Comparison of ENCODE assay signal across 10 cellular contexts in the genomic region with DNA sequence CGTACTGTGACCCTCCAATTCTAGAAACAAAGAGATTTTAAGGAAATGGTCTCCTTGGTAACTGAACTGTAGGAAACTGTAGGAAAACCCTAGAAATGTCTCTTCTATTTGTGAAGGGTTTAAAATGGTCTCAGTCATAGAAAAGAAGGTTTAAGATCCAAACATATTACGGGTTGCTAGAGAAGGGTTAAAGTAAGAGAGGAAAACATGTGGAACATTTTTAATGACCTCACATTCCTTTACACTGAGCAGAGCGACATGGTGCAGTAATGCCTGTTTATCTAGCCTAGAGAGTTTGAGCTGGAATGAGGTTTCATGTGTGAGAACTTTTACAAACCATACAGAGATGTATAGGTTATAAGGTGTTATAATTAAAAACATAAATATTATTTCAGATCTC. TPM values are rescaled to one million over a fixed set of nuclear protein-coding genes. Genes with fewer than 3 reads are reported as not detected.
DNase-seq lines count a peak whose midpoint lies in the region; ATAC-seq and TF ChIP-seq lines count a peak whose summit lies in the region.
"Had no signal": no experiment of that assay in that cellular context is flagged by ENCODE, and none has a peak within 500 bp of the region (broad histone marks: within the 10 kb centered on the region; RNA-seq: fewer than 3 reads in every experiment).

No MANE protein-coding gene starts in this region.

- no peak for DNase-seq in H9
- DNase-seq in left kidney (ENCODE audit: low read depth, low spot score), result peak; percentile 81
- DNase-seq in transverse colon, result no peak
- no peak for DNase-seq in stomach
- no peak for DNase-seq in activated naive CD8-positive, alpha-beta T cell treated with anti-CD3 and anti-CD28 coated beads, Interleukin-2, amount 50 U/mL, for 24 hours
- DNase-seq in activated CD4-positive, alpha-beta T cell treated with anti-CD3 and anti-CD28 coated beads for 36 hours, result no peak
- DNase-seq: activated B cell treated with CpG ODN at 0.5 μM for 24 hours; activated effector memory CD4-positive, alpha-beta T cell treated with Interleukin-2 at 50 U/mL for 16 hours; left colon had no signal

- POLR2A ChIA-PET in activated CD4-positive, alpha-beta T cell treated with anti-CD3 and anti-CD28 coated beads for 36 hours (lab: Charles Lee), result no interaction called here

- H4K91ac ChIP-seq in H9 (ENCODE audit: insufficient read length, low read depth, low read length), result no peak overlapping the region

- no peaks in the 10 kb centered on the region for H3K79me2 ChIP-seq in H9 (ENCODE audit: insufficient read depth, low read length)

- H3K9ac ChIP-seq in H9 (ENCODE audit: extremely low read depth, insufficient read length, low read length), result no peak overlapping the region

- H3K9me3 Mint-ChIP-seq in H9 (no peaks in the 10 kb centered on the region), brain (no peaks in the 10 kb centered on the region)
- H3K9me3 Mint-ChIP-seq in activated naive CD8-positive, alpha-beta T cell treated with anti-CD3 and anti-CD28 coated beads, Interleukin-2, amount 50 U/mL, for 24 hours, result no peaks in the 10 kb centered on the region
- no peaks in the 10 kb centered on the region for H3K9me3 Mint-ChIP-seq in activated CD4-positive, alpha-beta T cell treated with anti-CD3 and anti-CD28 coated beads for 36 hours (ENCODE audit: low read depth)
- H3K9me3 Mint-ChIP-seq: activated B cell treated with CpG ODN at 0.5 μM for 24 hours had no signal

- H4K8ac ChIP-seq in H9 (replicated peaks; ENCODE audit: insufficient read length, low read depth, low read length), result no peak overlapping the region

- H3K27ac Mint-ChIP-seq in H9 (peak overlapping the region in 2 of 3 experiments; percentile 37 to 49; a peak in 2 of 7 replicates), brain (peak overlapping the region in 3 of 5 experiments; percentile 79 to 92 (median 92))
- H3K27ac Mint-ChIP-seq in activated naive CD8-positive, alpha-beta T cell treated with anti-CD3 and anti-CD28 coated beads, Interleukin-2, amount 50 U/mL, for 24 hours, result no peak overlapping the region
- no peak overlapping the region for H3K27ac Mint-ChIP-seq in activated CD4-positive, alpha-beta T cell treated with anti-CD3 and anti-CD28 coated beads for 36 hours
- H3K27ac Mint-ChIP-seq: activated B cell treated with CpG ODN at 0.5 μM for 24 hours had no signal

- no peak overlapping the region for H3K27ac ChIP-seq in H9 (ENCODE audit: insufficient read length, low read depth, low read length)
- H3K27ac ChIP-seq in transverse colon, result peak overlapping the region; percentile 33 to 55 (median 50)
- H3K27ac ChIP-seq in stomach, result peak overlapping the region in 1 of 5 donors; percentile 6

- intact Hi-C loops in transverse colon (cut with DNase I; ENCODE audit: low total_unique reads), result no loop called here
- intact Hi-C loops in stomach (cut with DNase I; ENCODE audit: low total_unique reads), result no loop called here
- intact Hi-C loops in activated CD4-positive, alpha-beta T cell treated with anti-CD3 and anti-CD28 coated beads for 36 hours (cut with DNase I, micrococcal nuclease), result no loop called here

- no peak overlapping the region for H2BK5ac ChIP-seq in H9 (ENCODE audit: insufficient read length, low read length)

- no peak overlapping the region for H2BK120ac ChIP-seq in H9 (ENCODE audit: low read depth, low read length, poor library complexity, severe bottlenecking)

- H3K27me3 ChIP-seq in H9 (ENCODE audit: insufficient read depth, low read length) (no peaks in the 10 kb centered on the region), transverse colon (no peaks in the 10 kb centered on the region), stomach (no peaks in the 10 kb centered on the region)

- WGBS in H9 (ENCODE audit: extremely low coverage, insufficient read length, low lambda C conversion rate), result no CpG with 5 or more reads among the region's 3 CpGs
- WGBS in transverse colon (ENCODE audit: low coverage in 1 of 2), 2 donors, result 29 to 35% methylated on average over 3 of the region's 3 CpGs
- WGBS in stomach, 5 donors, result 43 to 63% (median 52%) methylated on average over 3 of the region's 3 CpGs

- TF ChIP-seq POLR2A in transverse colon (IDR thresholded peaks at IDR 0.05), result no peak
- no peak for TF ChIP-seq POLR2A in stomach (IDR thresholded peaks at IDR 0.05)

- H2BK20ac ChIP-seq in H9 (ENCODE audit: low read depth, low read length, poor library complexity, severe bottlenecking), result no peak overlapping the region

- no peak overlapping the region for H2BK12ac ChIP-seq in H9 (ENCODE audit: insufficient read length, low read depth, low read length)

- no peak overlapping the region for H3T11ph ChIP-seq in H9 (ENCODE audit: low read length)

- ATAC-seq in activated naive CD8-positive, alpha-beta T cell treated with anti-CD3 and anti-CD28 coated beads, Interleukin-2, amount 50 U/mL, for 24 hours, result no peak
- no peak for ATAC-seq in activated CD4-positive, alpha-beta T cell treated with anti-CD3 and anti-CD28 coated beads for 36 hours
- ATAC-seq: left colon had no signal

- no peaks in the 10 kb centered on the region for H3K27me3 Mint-ChIP-seq in H9 (ENCODE audit: low read depth)
- no peaks in the 10 kb centered on the region for H3K27me3 Mint-ChIP-seq in brain
- H3K27me3 Mint-ChIP-seq in activated naive CD8-positive, alpha-beta T cell treated with anti-CD3 and anti-CD28 coated beads, Interleukin-2, amount 50 U/mL, for 24 hours, result no peaks in the 10 kb centered on the region
- no peaks in the 10 kb centered on the region for H3K27me3 Mint-ChIP-seq in activated CD4-positive, alpha-beta T cell treated with anti-CD3 and anti-CD28 coated beads for 36 hours
- H3K27me3 Mint-ChIP-seq: activated B cell treated with CpG ODN at 0.5 μM for 24 hours had no signal

- no peaks in the 10 kb centered on the region for H3K79me1 ChIP-seq in H9 (ENCODE audit: insufficient read depth, low read depth, low read length, poor library complexity, severe bottlenecking)

- H2BK15ac ChIP-seq in H9 (ENCODE audit: low read depth, low read length), result no peak overlapping the region

- H3K4me3 ChIP-seq in transverse colon, result no peak overlapping the region
- H3K4me3 ChIP-seq in stomach, result no peak overlapping the region

- in situ Hi-C loops in transverse colon (cut with MboI; ENCODE audit: low pct_ligation_motif_present in 1 of 4, low pct_unique_long_range_greater_than_20kb in 1 of 4, low sequenced_read_pairs in 3 of 4), result loop anchor here in 1 of 4 donors (25.0 kb wide), 1 partner anchor 196 kb away; no protein-coding TSS in a partner anchor

- no peak overlapping the region for H2AFZ ChIP-seq in H9 (ENCODE audit: low read length)

- no peak overlapping the region for H3K4me2 ChIP-seq in H9 (ENCODE audit: insufficient read depth, insufficient read length, low read length)

- no peak overlapping the region for H3K23ac ChIP-seq in H9 (ENCODE audit: insufficient read length, low read depth, low read length)

- no peak overlapping the region for H3K56ac ChIP-seq in H9 (ENCODE audit: insufficient read length, low read depth, low read length)

- CTCF ChIA-PET in activated CD4-positive, alpha-beta T cell treated with anti-CD3 and anti-CD28 coated beads for 36 hours (lab: Charles Lee), result interaction anchor here (1.2 kb wide), 1 partner anchor 10 kb away, joined by 5 read pairs; no protein-coding TSS in a partner anchor

- H2AK5ac ChIP-seq in H9 (ENCODE audit: insufficient read length, low read length), result no peak overlapping the region

- H3K4me1 ChIP-seq in H9 (ENCODE audit: insufficient read depth, low read length) (peaks cover 5% of the 10 kb centered on the region; the same call in 1 of the 2 replicates), transverse colon (peaks cover 5 to 42% (median 11%) of the 10 kb centered on the region in 4 donors), stomach (no peaks in the 10 kb centered on the region)

- no peaks in the 10 kb centered on the region; a peak in 1 of 7 replicates for H3K36me3 Mint-ChIP-seq in H9 (ENCODE audit: insufficient read depth in 1 of 3, low read depth in 3 of 3)
- peaks cover 24% of the 10 kb centered on the region for H3K36me3 Mint-ChIP-seq in brain
- no peaks in the 10 kb centered on the region for H3K36me3 Mint-ChIP-seq in activated naive CD8-positive, alpha-beta T cell treated with anti-CD3 and anti-CD28 coated beads, Interleukin-2, amount 50 U/mL, for 24 hours (ENCODE audit: low read depth)
- H3K36me3 Mint-ChIP-seq in activated CD4-positive, alpha-beta T cell treated with anti-CD3 and anti-CD28 coated beads for 36 hours (ENCODE audit: low read depth), result peaks cover 3% of the 10 kb centered on the region

- no peaks in the 10 kb centered on the region for H3K23me2 ChIP-seq in H9 (ENCODE audit: insufficient read length, low read depth, low read length, poor library complexity, severe bottlenecking)

- no peak overlapping the region for H3K4ac ChIP-seq in H9 (ENCODE audit: low read depth, low read length)

- no peaks in the 10 kb centered on the region for H4K20me1 ChIP-seq in H9 (ENCODE audit: control insufficient read depth, insufficient read depth, insufficient read length)

- TF ChIP-seq CTCF in H9 (conservative IDR thresholded peaks at IDR 0.05) (no peak), brain (conservative IDR thresholded peaks at IDR 0.05) (no peak), transverse colon (IDR thresholded peaks at IDR 0.05) (no peak), stomach (IDR thresholded peaks at IDR 0.05) (no peak)

- TF ChIP-seq EP300 in transverse colon (IDR thresholded peaks at IDR 0.05; ENCODE audit: low read depth) (no peak), stomach (IDR thresholded peaks at IDR 0.05) (no peak)

- no peak overlapping the region for H4K5ac ChIP-seq in H9 (ENCODE audit: insufficient read length, low read depth, low read length)

- no peaks in the 10 kb centered on the region for H3K9me3 ChIP-seq in H9 (ENCODE audit: control insufficient read depth, low read depth, low read length)
- H3K9me3 ChIP-seq in transverse colon, result no peaks in the 10 kb centered on the region
- H3K9me3 ChIP-seq in stomach, result no peaks in the 10 kb centered on the region

- H3K14ac ChIP-seq in H9 (ENCODE audit: insufficient read depth, low read length), result no peak overlapping the region

- H3K18ac ChIP-seq in H9 (ENCODE audit: insufficient read length, low read depth, low read length), result no peak overlapping the region

- H3K4me1 Mint-ChIP-seq in H9 (peaks cover 34 to 41% of the 10 kb centered on the region in 2 experiments), brain (peaks cover 49% of the 10 kb centered on the region)
- H3K4me1 Mint-ChIP-seq in activated naive CD8-positive, alpha-beta T cell treated with anti-CD3 and anti-CD28 coated beads, Interleukin-2, amount 50 U/mL, for 24 hours, result peaks cover 34% of the 10 kb centered on the region
- H3K4me1 Mint-ChIP-seq in activated CD4-positive, alpha-beta T cell treated with anti-CD3 and anti-CD28 coated beads for 36 hours, result peaks cover 27% of the 10 kb centered on the region

- no peaks in the 10 kb centered on the region for H3K36me3 ChIP-seq in transverse colon
- no peaks in the 10 kb centered on the region for H3K36me3 ChIP-seq in stomach

- H3K4me3 Mint-ChIP-seq in H9 (no peak overlapping the region), brain (peak overlapping the region in 3 of 5 experiments; percentile 11 to 60 (median 42))
- H3K4me3 Mint-ChIP-seq in activated naive CD8-positive, alpha-beta T cell treated with anti-CD3 and anti-CD28 coated beads, Interleukin-2, amount 50 U/mL, for 24 hours, result no peak overlapping the region
- H3K4me3 Mint-ChIP-seq in activated CD4-positive, alpha-beta T cell treated with anti-CD3 and anti-CD28 coated beads for 36 hours, result no peak overlapping the region
- H3K4me3 Mint-ChIP-seq: activated B cell treated with CpG ODN at 0.5 μM for 24 hours had no signal

RNA-seq across cellular contexts. Expression of gene C1orf105, which starts 36.9 kb away (rescaled TPM):
- total RNA-seq in H9 (2021) (not detected in 2 replicates), transverse colon (not detected), stomach (not detected)
- polyA plus RNA-seq in brain (ENCODE audit: insufficient read depth, low read depth, low replicate concordance) (not detected), stomach (under 1 TPM in 1 of 3 donors, not detected in 2; 0.37 TPM)
- total RNA-seq in activated CD4-positive, alpha-beta T cell treated with anti-CD3 and anti-CD28 coated beads for 36 hours, result not detected
- total RNA-seq: activated B cell treated with CpG ODN at 0.5 μM for 24 hours, left colon had no signal

Comparison
In these comparisons a context has a peak if more than half of its experiments do, and no peak if none do; other contexts are left out.
1. H3K27ac Mint-ChIP-seq: peak in H9 (2 of 3) and brain (3 of 5); none in activated naive CD8-positive, alpha-beta T cell treated with anti-CD3 and anti-CD28 coated beads, Interleukin-2, amount 50 U/mL, for 24 hours (single experiment) and activated CD4-positive, alpha-beta T cell treated with anti-CD3 and anti-CD28 coated beads for 36 hours (single experiment).
2. H3K4me3 Mint-ChIP-seq: peak in brain (3 of 5); none in H9 (0 of 2), activated naive CD8-positive, alpha-beta T cell treated with anti-CD3 and anti-CD28 coated beads, Interleukin-2, amount 50 U/mL, for 24 hours (single experiment) and activated CD4-positive, alpha-beta T cell treated with anti-CD3 and anti-CD28 coated beads for 36 hours (single experiment).